In genomic region chr7:56032578-56032977, GRCh38 we compare ENCODE assay signal across 7 cellular contexts. TPM values are rescaled to one million over a fixed set of nuclear protein-coding genes. Genes with fewer than 3 reads are reported as not detected.
DNase-seq lines count a peak whose midpoint lies in the region; TF ChIP-seq lines count a peak whose summit lies in the region.
"Not testable (repeated sequence)": the region's sequence is repeated elsewhere in the genome, so short reads cannot be mapped to it uniquely, and the experiment has no call there.

No MANE protein-coding gene starts in this region.

- H3K27me3 Mint-ChIP-seq in activated T-cell treated with anti-CD3 and anti-CD28 coated beads, Interleukin-2, amount 50 U/mL, for 24 hours; MCF 10A (ENCODE audit: insufficient read depth, unreplicated experiment); nephron progenitor cell (ENCODE audit: low read depth, poor library complexity): not testable (repeated sequence)

- CTCF ChIA-PET in MCF 10A (lab: Yijun Ruan, JAX) = interaction anchor here (0.9 kb wide), 1 partner anchor 27 kb away, joined by 3 read pairs; no protein-coding TSS in a partner anchor

- H3K27ac Mint-ChIP-seq in activated T-cell treated with anti-CD3 and anti-CD28 coated beads, Interleukin-2, amount 50 U/mL, for 24 hours; nephron progenitor cell: not testable (repeated sequence)
- H3K27ac Mint-ChIP-seq in MCF 10A (ENCODE audit: low read depth, unreplicated experiment) = peak overlapping the region; percentile 55

- H3K27ac ChIP-seq in HUES64 (ENCODE audit: low read depth, low read length); SU-DHL-6 (ENCODE audit: low read depth, low read length): not testable (repeated sequence)
- peak overlapping the region; percentile 23 for H3K27ac ChIP-seq in hepatocyte

- H3K4me1 ChIP-seq in BE2C; HUES64 (ENCODE audit: insufficient read depth, low read length); hepatocyte (ENCODE audit: insufficient read depth): not testable (repeated sequence)

- not testable (repeated sequence) for BruUV-seq in MCF 10A (replicated peaks; lab: Mats Ljungman, UMichigan)

- not testable (repeated sequence) for H2AFZ ChIP-seq in SU-DHL-6 (ENCODE audit: low read depth, low read length, severe bottlenecking); hepatocyte

- not testable (repeated sequence) for H3K9ac ChIP-seq in HUES64 (ENCODE audit: low read depth, low read length); SU-DHL-6 (ENCODE audit: low read length)

- peak overlapping the region; percentile 69 for H3K4me2 ChIP-seq in SU-DHL-6 (ENCODE audit: low read depth, low read length, poor library complexity, severe bottlenecking)
- peak overlapping the region; percentile 80 for H3K4me2 ChIP-seq in hepatocyte

- peaks cover 41% of the 10 kb centered on the region for H3K36me3 Mint-ChIP-seq in activated T-cell treated with anti-CD3 and anti-CD28 coated beads, Interleukin-2, amount 50 U/mL, for 24 hours (ENCODE audit: low read depth)
- H3K36me3 Mint-ChIP-seq in MCF 10A (ENCODE audit: insufficient read depth, unreplicated experiment) = peaks cover 54% of the 10 kb centered on the region
- peaks cover 38% of the 10 kb centered on the region for H3K36me3 Mint-ChIP-seq in nephron progenitor cell (ENCODE audit: low read depth)

- intact Hi-C loops in MCF 10A (cut with micrococcal nuclease) = not testable (repeated sequence)

- H3K9me3 Mint-ChIP-seq in activated T-cell treated with anti-CD3 and anti-CD28 coated beads, Interleukin-2, amount 50 U/mL, for 24 hours; MCF 10A (ENCODE audit: unreplicated experiment); nephron progenitor cell: not testable (repeated sequence)

- H3F3A ChIP-seq in SU-DHL-6 (ENCODE audit: insufficient read depth) = peaks cover 15% of the 10 kb centered on the region; the same call in 1 of the 2 replicates

- not testable (repeated sequence) for TF ChIP-seq CTCF in BE2C (IDR thresholded peaks at IDR 0.05; ENCODE audit: low read depth, low read length); SU-DHL-6 (IDR thresholded peaks at IDR 0.05; ENCODE audit: insufficient read depth, low read length, poor library complexity, severe bottlenecking); MCF 10A (IDR thresholded peaks at IDR 0.05; ENCODE audit: unreplicated experiment); hepatocyte (IDR thresholded peaks at IDR 0.05; ENCODE audit: poor library complexity); nephron progenitor cell (IDR thresholded peaks at IDR 0.05)

- H3K4me3 ChIP-seq in BE2C (ENCODE audit: low read depth, low read length) (peak overlapping the region; percentile 71), HUES64 (ENCODE audit: low read length) (peak overlapping the region; percentile 81; the same call in 1 of the 2 replicates), hepatocyte (peak overlapping the region; percentile 53)
- not testable (repeated sequence) for H3K4me3 ChIP-seq in SU-DHL-6 (ENCODE audit: insufficient read depth, low read length, poor library complexity, severe bottlenecking)

- WGBS in HUES64 = 94% methylated on average over 7 of the region's 7 CpGs
- 99% methylated on average over 5 of the region's 7 CpGs for WGBS in hepatocyte (ENCODE audit: low lambda C conversion rate, missing lambda C conversion rate)

- H3K4me1 Mint-ChIP-seq in activated T-cell treated with anti-CD3 and anti-CD28 coated beads, Interleukin-2, amount 50 U/mL, for 24 hours (ENCODE audit: low read depth) = peaks cover 14% of the 10 kb centered on the region
- H3K4me1 Mint-ChIP-seq in MCF 10A (ENCODE audit: insufficient read depth, unreplicated experiment) = not testable (repeated sequence)
- H3K4me1 Mint-ChIP-seq in nephron progenitor cell = peaks cover 16% of the 10 kb centered on the region

- not testable (repeated sequence) for H3K9me2 ChIP-seq in SU-DHL-6 (replicated peaks; ENCODE audit: insufficient read depth, low read length); hepatocyte (replicated peaks; ENCODE audit: insufficient read depth)

- peaks cover 16% of the 10 kb centered on the region for H3K36me3 ChIP-seq in BE2C
- peaks cover 43% of the 10 kb centered on the region for H3K36me3 ChIP-seq in HUES64 (ENCODE audit: insufficient read depth, low read length)
- not testable (repeated sequence) for H3K36me3 ChIP-seq in SU-DHL-6 (ENCODE audit: low read length); hepatocyte (replicated peaks; ENCODE audit: insufficient read depth, low read depth)

- peak overlapping the region; percentile 47 for H3K4me3 Mint-ChIP-seq in activated T-cell treated with anti-CD3 and anti-CD28 coated beads, Interleukin-2, amount 50 U/mL, for 24 hours
- H3K4me3 Mint-ChIP-seq in MCF 10A (ENCODE audit: unreplicated experiment) = peak overlapping the region; percentile 54
- H3K4me3 Mint-ChIP-seq in nephron progenitor cell = peak overlapping the region; percentile 91

- DNase-seq in BE2C; activated T-cell treated with anti-CD3 and anti-CD28 coated beads, Interleukin-2, amount 50 U/mL, for 24 hours; MCF 10A (ENCODE audit: unreplicated experiment); hepatocyte (ENCODE audit: low spot score); nephron progenitor cell: not testable (repeated sequence)

- not testable (repeated sequence) for H4K20me1 ChIP-seq in SU-DHL-6 (ENCODE audit: low read depth, low read length); hepatocyte (ENCODE audit: insufficient read depth, poor library complexity, severe bottlenecking)

- not testable (repeated sequence) for H3K9me3 ChIP-seq in BE2C; HUES64 (ENCODE audit: insufficient read depth, low read depth, low read length); SU-DHL-6 (ENCODE audit: insufficient read depth, low read length); hepatocyte (ENCODE audit: low read depth)

- H3K27me3 ChIP-seq in BE2C; HUES64 (ENCODE audit: insufficient read depth, low read length); SU-DHL-6 (ENCODE audit: low read length); hepatocyte: not testable (repeated sequence)

- POLR2A ChIA-PET in MCF 10A (lab: Yijun Ruan, JAX) = interaction anchor here (1.8 to 4.3 kb wide), 2 partner anchors 19 to 23 kb away, joined by 11 to 41 read pairs; partner anchors contain the start of genes CCT6A and PSPH

- 0 out of 2 replicates have a peak, but pooled peaks cover 14% of the 10 kb centered on the region for H3K79me2 ChIP-seq in SU-DHL-6 (ENCODE audit: insufficient read depth, low read length)
- peaks cover 42% of the 10 kb centered on the region for H3K79me2 ChIP-seq in hepatocyte

RNA-seq across cellular contexts. Expression of gene PSPH, which starts 18.7 kb away (rescaled TPM):
- polyA plus RNA-seq in BE2C (2012; ENCODE audit: insufficient read depth, insufficient read length, low read depth) = 24.8 TPM
- polyA plus RNA-seq in HUES64 (2013, experiment 1 of 2) = 41.6 TPM
- polyA plus RNA-seq in HUES64 (2013, experiment 2 of 2) = 39.7 TPM
- total RNA-seq in MCF 10A (2022) (49.4 and 56.6 TPM in 2 replicates), hepatocyte (160 TPM in 2 replicates)
- polyA plus RNA-seq in hepatocyte = 35.5 and 48.0 TPM in 2 replicates

RNA-seq across cellular contexts. Expression of gene CCT6A, which starts 19.0 kb away (rescaled TPM):
- polyA plus RNA-seq in BE2C (2012; ENCODE audit: insufficient read depth, insufficient read length, low read depth) = 311 TPM
- polyA plus RNA-seq in HUES64 (2013, experiment 1 of 2) = 297 TPM
- polyA plus RNA-seq in HUES64 (2013, experiment 2 of 2) = 273 TPM
- total RNA-seq in MCF 10A (2022) (208 and 222 TPM in 2 replicates), hepatocyte (166 and 206 TPM in 2 replicates)
- polyA plus RNA-seq in hepatocyte = 121 and 131 TPM in 2 replicates

RNA-seq across cellular contexts. Expression of gene SUMF2, which starts 31.5 kb away (rescaled TPM):
- polyA plus RNA-seq in BE2C (2012; ENCODE audit: insufficient read depth, insufficient read length, low read depth) = 72.3 TPM
- 43.5 TPM for polyA plus RNA-seq in HUES64 (2013, experiment 1 of 2)
- 52.6 TPM for polyA plus RNA-seq in HUES64 (2013, experiment 2 of 2)
- total RNA-seq in MCF 10A (2022) = 142 and 159 TPM in 2 replicates
- total RNA-seq in hepatocyte = 139 and 161 TPM in 2 replicates
- polyA plus RNA-seq in hepatocyte = 163 and 181 TPM in 2 replicates
